Comparison of ENCODE assay signal across 8 cellular contexts in genomic region chr4:159175165-159175988, GRCh38.
DNase-seq lines count a peak whose midpoint lies in the region; ATAC-seq and TF ChIP-seq lines count a peak whose summit lies in the region.

No MANE protein-coding gene starts in this region.

- H3K27ac Mint-ChIP-seq in WTC11 = peak overlapping the region; percentile 99

- H3K27me3 Mint-ChIP-seq in WTC11 (ENCODE audit: low read depth) = no peaks in the 10 kb centered on the region

- no peaks in the 10 kb centered on the region for H3K9me3 Mint-ChIP-seq in WTC11

- TF ChIP-seq CTCF in WTC11 (IDR thresholded peaks at IDR 0.05) = peak; percentile 70

- ATAC-seq in GM18858 (IDR thresholded peaks at IDR 0.05; ENCODE audit: unreplicated experiment) (peak; percentile 35), HG03097 (IDR thresholded peaks at IDR 0.05; ENCODE audit: low FRiP score, unreplicated experiment) (peak; percentile 47), WTC11 (peak; percentile 94)

- H3K4me1 Mint-ChIP-seq in WTC11 = peaks cover 81% of the 10 kb centered on the region

- DNase-seq in AG08396 (ENCODE audit: low spot score) (peak; percentile 61), NCI-H2196 (lab: John Stamatoyannopoulos, UW; ENCODE audit: unreplicated experiment) (peak; percentile 65), WTC11 (ENCODE audit: low spot score) (peak; percentile 59), cerebellum (ENCODE audit: low spot score) (peak; percentile 69), left kidney (ENCODE audit: low read depth, low spot score) (peak; percentile 91)
- DNase-seq in stimulated activated CD4-positive, alpha-beta T cell treated with anti-CD3 and anti-CD28 coated beads, Interleukin-2, amount 100 ng/mL, for 48 hours = peak; percentile 27 to 50

- H3K36me3 Mint-ChIP-seq in WTC11 = no peaks in the 10 kb centered on the region

- POLR2A ChIA-PET in WTC11 (lab: Charles Lee) = no interaction called here

- CTCF ChIA-PET in WTC11 (lab: Charles Lee) = interaction anchor here (0.7 to 1.0 kb wide), 5 partner anchors 17 to 269 kb away, joined by 3 to 4 read pairs (median 3); no protein-coding TSS in a partner anchor

- peak overlapping the region; percentile 49 for H3K4me3 Mint-ChIP-seq in WTC11

TF ChIP-seq in WTC11, 78 proteins besides CTCF, POLR2A, EP300 and RAD21:
- TF ChIP-seq GABPB1 (CRISPR knock-in tag; IDR thresholded peaks at IDR 0.05) (0 out of 2 replicates have a peak, but pooled peaks have one; percentile 19), MAX (CRISPR knock-in tag; IDR thresholded peaks at IDR 0.05) (0 out of 2 replicates have a peak, but pooled peaks have one; percentile 16), NFE2L1 (CRISPR knock-in tag; IDR thresholded peaks at IDR 0.05) (no peak)

Comparison
In these comparisons a context has a peak if more than half of its experiments do, and no peak if none do; other contexts are left out.
1. Peak in every context shown above with its lines: DNase-seq and ATAC-seq.
2. DNase-seq: peak in every context shown above with its lines; median percentile 91 in left kidney; 69 in cerebellum; 65 in NCI-H2196; 61 in AG08396; 59 in WTC11; 38 in stimulated activated CD4-positive, alpha-beta T cell treated with anti-CD3 and anti-CD28 coated beads, Interleukin-2, amount 100 ng/mL, for 48 hours.
3. ATAC-seq: peak in every context shown above with its lines; median percentile 94 in WTC11; 47 in HG03097; 35 in GM18858.